In genomic region chr12:115433014-115433634, GRCh38 we compare ENCODE assay signal across 30 cellular contexts.
DNase-seq lines count a peak whose midpoint lies in the region; FAIRE-seq and TF ChIP-seq lines count a peak whose summit lies in the region.
"Had no signal": no experiment of that assay in that cellular context is flagged by ENCODE, and none has a peak within 500 bp of the region (broad histone marks: within the 10 kb centered on the region; RNA-seq: fewer than 3 reads in every experiment).

No MANE protein-coding gene starts in this region.

- H3K4ac ChIP-seq in H9 (ENCODE audit: low read depth, low read length), result no peak overlapping the region

- no peak overlapping the region for H3T11ph ChIP-seq in H9 (ENCODE audit: low read length)

- DNase-seq in ELF-1 (ENCODE audit: low read depth, low spot score) (peak; percentile 53), H9 (peak; percentile 66), amniotic epithelial cell (ENCODE audit: low read depth) (peak; percentile 54), islet precursor cell (peak; percentile 84), HuH-7 (ENCODE audit: low spot score) (no peak), small intestine (no peak)
- no peak for DNase-seq in activated T-cell treated with anti-CD3 and anti-CD28 coated beads, Interleukin-2, amount 50 U/mL, for 48 hours
- DNase-seq: activated B cell treated with CpG ODN at 0.5 μM for 24 hours; activated naive CD8-positive, alpha-beta T cell treated with anti-CD3 and anti-CD28 coated beads, Interleukin-2, amount 50 U/mL, for 24 hours; activated T-cell treated with anti-CD3 and anti-CD28 coated beads, Interleukin-2, amount 50 U/mL, for 4 hours; body of pancreas; DMS53; dorsolateral prefrontal cortex; left colon; NCI-H1048; NCI-H1694 treated with DMSO at 0.1 percent for 48 hours; NCI-H2171 treated with DMSO at 0.1 percent for 48 hours; NCI-H510A; SIG-M5; stimulated activated naive CD4-positive, alpha-beta T cell; T-cell; upper lobe of left lung had no signal

- H4K8ac ChIP-seq in H9 (replicated peaks; ENCODE audit: insufficient read length, low read depth, low read length), result no peak overlapping the region

- H3K79me1 ChIP-seq in H9 (ENCODE audit: insufficient read depth, low read depth, low read length, poor library complexity, severe bottlenecking), result no peaks in the 10 kb centered on the region

- H3K79me2 ChIP-seq in H9 (ENCODE audit: insufficient read depth, low read length), result no peaks in the 10 kb centered on the region
- H3K79me2 ChIP-seq: parathyroid adenoma had no signal

- H2BK120ac ChIP-seq in H9 (ENCODE audit: low read depth, low read length, poor library complexity, severe bottlenecking), result no peak overlapping the region

- no peak overlapping the region for H2BK15ac ChIP-seq in H9 (ENCODE audit: low read depth, low read length)

- no peak overlapping the region for H2BK5ac ChIP-seq in H9 (ENCODE audit: insufficient read length, low read length)

- H3K4me3 Mint-ChIP-seq in H9, result no peak overlapping the region
- H3K4me3 Mint-ChIP-seq: activated B cell treated with CpG ODN at 0.5 μM for 24 hours; activated naive CD8-positive, alpha-beta T cell treated with anti-CD3 and anti-CD28 coated beads, Interleukin-2, amount 50 U/mL, for 24 hours; activated T-cell treated with anti-CD3 and anti-CD28 coated beads, Interleukin-2, amount 50 U/mL, for 4 hours; IgD-negative memory B cell; memory B cell; T-cell had no signal

- no peak overlapping the region for H3K4me3 ChIP-seq in small intestine (ENCODE audit: low read depth in 1 of 2, low read length in 2 of 2)
- H3K4me3 ChIP-seq: BLaER1, body of pancreas, dorsolateral prefrontal cortex, gastroesophageal sphincter, smooth muscle cell, upper lobe of left lung had no signal

- no peak overlapping the region for H4K91ac ChIP-seq in H9 (ENCODE audit: insufficient read length, low read depth, low read length)

- H4K20me1 ChIP-seq in H9 (ENCODE audit: control insufficient read depth, insufficient read depth, insufficient read length), result no peaks in the 10 kb centered on the region
- H4K20me1 ChIP-seq: BLaER1 had no signal

- H2BK12ac ChIP-seq in H9 (ENCODE audit: insufficient read length, low read depth, low read length), result no peak overlapping the region

- no peak overlapping the region for H3K4me2 ChIP-seq in H9 (ENCODE audit: insufficient read depth, insufficient read length, low read length)
- H3K4me2 ChIP-seq: BLaER1, smooth muscle cell had no signal

- H3K4me1 ChIP-seq in H9 (ENCODE audit: insufficient read depth, low read length), result peaks cover 4% of the 10 kb centered on the region; the same call in 1 of the 2 replicates
- peaks cover 0 to 2% of the 10 kb centered on the region in 2 donors for H3K4me1 ChIP-seq in small intestine (ENCODE audit: control insufficient read depth in 2 of 2, insufficient read depth in 1 of 2, low read depth in 1 of 2, low read length in 1 of 2)
- H3K4me1 ChIP-seq: BLaER1, body of pancreas, gastroesophageal sphincter, parathyroid adenoma had no signal

- no peaks in the 10 kb centered on the region for H3K23me2 ChIP-seq in H9 (ENCODE audit: insufficient read length, low read depth, low read length, poor library complexity, severe bottlenecking)

- no CpG with 5 or more reads among the region's 9 CpGs for WGBS in H9 (ENCODE audit: extremely low coverage, insufficient read length, low lambda C conversion rate)
- WGBS in small intestine, 3 donors, result 57 to 70% (median 64%) methylated on average over 9 of the region's 9 CpGs

- H3K27me3 ChIP-seq in H9 (ENCODE audit: insufficient read depth, low read length), result no peaks in the 10 kb centered on the region
- no peaks in the 10 kb centered on the region for H3K27me3 ChIP-seq in small intestine (ENCODE audit: control insufficient read depth in 2 of 2, insufficient read depth in 2 of 2, low read length in 2 of 2)
- H3K27me3 ChIP-seq: BLaER1, body of pancreas, dorsolateral prefrontal cortex, gastroesophageal sphincter, upper lobe of left lung had no signal

- no peak overlapping the region for H3K18ac ChIP-seq in H9 (ENCODE audit: insufficient read length, low read depth, low read length)

- H3K9me3 ChIP-seq in H9 (ENCODE audit: control insufficient read depth, low read depth, low read length) (no peaks in the 10 kb centered on the region), small intestine (ENCODE audit: control insufficient read depth, low read depth) (no peaks in the 10 kb centered on the region)
- H3K9me3 ChIP-seq: BLaER1, body of pancreas, gastroesophageal sphincter, upper lobe of left lung had no signal

- H3K27ac ChIP-seq in H9 (ENCODE audit: insufficient read length, low read depth, low read length), result no peak overlapping the region
- H3K27ac ChIP-seq in small intestine (ENCODE audit: low read depth in 1 of 2, low read length in 1 of 2), result no peak overlapping the region
- H3K27ac ChIP-seq: BLaER1, body of pancreas, dorsolateral prefrontal cortex, gastroesophageal sphincter, parathyroid adenoma, upper lobe of left lung had no signal

- H3K36me3 ChIP-seq in small intestine (ENCODE audit: control insufficient read depth in 2 of 2, insufficient read depth in 2 of 2, low read length in 2 of 2), result no peaks in the 10 kb centered on the region
- H3K36me3 ChIP-seq: BLaER1, gastroesophageal sphincter, upper lobe of left lung had no signal

- no peaks in the 10 kb centered on the region for H3K36me3 Mint-ChIP-seq in H9 (ENCODE audit: insufficient read depth in 1 of 3, low read depth in 3 of 3)
- H3K36me3 Mint-ChIP-seq: IgD-negative memory B cell, memory B cell, T-cell had no signal

- H3K14ac ChIP-seq in H9 (ENCODE audit: insufficient read depth, low read length), result no peak overlapping the region

- no peak overlapping the region for H2AFZ ChIP-seq in H9 (ENCODE audit: low read length)
- H2AFZ ChIP-seq: parathyroid adenoma had no signal

- no peak overlapping the region for H2BK20ac ChIP-seq in H9 (ENCODE audit: low read depth, low read length, poor library complexity, severe bottlenecking)

- TF ChIP-seq CTCF in H9 (conservative IDR thresholded peaks at IDR 0.05), result peak; percentile 44; the same call in 2 of the 3 replicates

- peaks cover 19 to 20% of the 10 kb centered on the region in 2 experiments for H3K4me1 Mint-ChIP-seq in H9
- H3K4me1 Mint-ChIP-seq: activated B cell treated with CpG ODN at 0.5 μM for 24 hours; activated naive CD8-positive, alpha-beta T cell treated with anti-CD3 and anti-CD28 coated beads, Interleukin-2, amount 50 U/mL, for 24 hours; IgD-negative memory B cell; memory B cell; T-cell had no signal

- H3K9me3 Mint-ChIP-seq in H9, result no peaks in the 10 kb centered on the region

- no peak overlapping the region for H2AK5ac ChIP-seq in H9 (ENCODE audit: insufficient read length, low read length)

- H3K23ac ChIP-seq in H9 (ENCODE audit: insufficient read length, low read depth, low read length), result no peak overlapping the region

- H3K9ac ChIP-seq in H9 (ENCODE audit: extremely low read depth, insufficient read length, low read length), result no peak overlapping the region
- H3K9ac ChIP-seq: BLaER1, parathyroid adenoma had no signal

- peak overlapping the region in 2 of 3 experiments; percentile 41 to 81; a peak in 3 of 7 replicates for H3K27ac Mint-ChIP-seq in H9
- H3K27ac Mint-ChIP-seq: activated B cell treated with CpG ODN at 0.5 μM for 24 hours; activated naive CD8-positive, alpha-beta T cell treated with anti-CD3 and anti-CD28 coated beads, Interleukin-2, amount 50 U/mL, for 24 hours; IgD-negative memory B cell; memory B cell; T-cell had no signal

- FAIRE-seq in small intestine (lab: Jason Lieb, UNC), result no peak
- FAIRE-seq: GM12892, RCC 7860 had no signal

- no peak overlapping the region for H3K56ac ChIP-seq in H9 (ENCODE audit: insufficient read length, low read depth, low read length)

- H3K27me3 Mint-ChIP-seq in H9 (ENCODE audit: low read depth), result peaks cover 7% of the 10 kb centered on the region
- H3K27me3 Mint-ChIP-seq: activated B cell treated with CpG ODN at 0.5 μM for 24 hours; activated naive CD8-positive, alpha-beta T cell treated with anti-CD3 and anti-CD28 coated beads, Interleukin-2, amount 50 U/mL, for 24 hours; IgD-negative memory B cell had no signal

- H4K5ac ChIP-seq in H9 (ENCODE audit: insufficient read length, low read depth, low read length), result no peak overlapping the region

Comparison
In these comparisons a context has a peak if more than half of its experiments do, and no peak if none do; other contexts are left out.
1. DNase-seq: peak in ELF-1 (single experiment), H9 (single experiment), amniotic epithelial cell (single experiment) and islet precursor cell (single experiment); none in activated T-cell treated with anti-CD3 and anti-CD28 coated beads, Interleukin-2, amount 50 U/mL, for 48 hours (0 of 2), HuH-7 (single experiment) and small intestine (single experiment).